Comparison of ENCODE assay signal across 28 cellular contexts in the genomic region with DNA sequence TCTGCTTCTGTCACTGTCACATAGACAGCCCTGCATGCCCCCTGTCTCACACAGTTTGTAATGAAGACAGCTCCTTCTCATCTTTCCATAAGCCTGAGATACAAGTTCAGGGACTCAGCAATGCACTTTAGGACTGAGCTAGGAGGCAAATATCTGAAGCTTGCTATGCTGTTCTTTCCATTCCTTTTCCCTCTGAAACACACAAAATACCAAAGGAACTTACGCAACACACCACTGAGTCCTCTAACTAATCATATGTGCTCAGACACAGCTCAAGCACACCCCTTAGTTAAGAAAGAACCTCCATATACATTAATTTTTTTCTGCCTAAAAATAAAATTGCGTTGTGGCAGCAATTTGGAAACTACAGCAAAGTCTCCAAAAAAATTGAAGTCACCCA. TPM values are rescaled to one million over a fixed set of nuclear protein-coding genes. Genes with fewer than 3 reads are reported as not detected.
"Had no signal": no experiment of that assay in that cellular context is flagged by ENCODE, and none has a peak within 500 bp of the region (broad histone marks: within the 10 kb centered on the region; RNA-seq: fewer than 3 reads in every experiment).

No MANE protein-coding gene starts in this region.

- H3K4me3 Mint-ChIP-seq: activated naive CD8-positive, alpha-beta T cell; activated T-cell treated with anti-CD3 and anti-CD28 coated beads, Interleukin-2, amount 50 U/mL, for 4 hours; central memory CD8-positive, alpha-beta T cell; endodermal cell; naive thymus-derived CD4-positive, alpha-beta T cell; neural crest cell; stimulated activated naive B cell treated with anti-CD40 and anti-IgM and Interleukin-4, amounts not matched to agents 10 μg/mL and 1 μg/mL and 100 μg/mL, for 72 hours; T-cell; T-helper 2 cell treated with Interferon-gamma antibody and Interleukin-4, amounts not matched to agents 5 μg/mL and 100 μg/mL, for 36 hours had no signal

- ATAC-seq: activated T-cell treated with anti-CD3 and anti-CD28 coated beads, Interleukin-2, amount 50 U/mL, for 4 hours; naive thymus-derived CD4-positive, alpha-beta T cell; sciatic nerve; stimulated activated naive B cell treated with anti-CD40 and anti-IgM and Interleukin-4, amounts not matched to agents 10 μg/mL and 1 μg/mL and 100 μg/mL, for 72 hours; T-cell had no signal

- H3K27me3 ChIP-seq: adrenal gland, colonic mucosa, upper lobe of left lung had no signal

- H3K27me3 Mint-ChIP-seq: activated naive CD8-positive, alpha-beta T cell; central memory CD8-positive, alpha-beta T cell; naive thymus-derived CD4-positive, alpha-beta T cell; stimulated activated naive B cell treated with anti-CD40 and anti-IgM and Interleukin-4, amounts not matched to agents 10 μg/mL and 1 μg/mL and 100 μg/mL, for 72 hours; T-cell had no signal

- H3K9me3 ChIP-seq: adrenal gland, colonic mucosa, left ventricle myocardium inferior, thoracic aorta, upper lobe of left lung had no signal

- DNase-seq: activated CD4-positive, alpha-beta T cell treated with anti-CD3 and anti-CD28 coated beads, Interleukin-2, amount 50 U/mL, for 48 hours; activated CD8-positive, alpha-beta memory T cell treated with anti-CD3 and anti-CD28 coated beads, Interleukin-2, amount 50 U/mL, for 48 hours; activated naive CD4-positive, alpha-beta T cell; activated T-cell treated with anti-CD3 and anti-CD28 coated beads, Interleukin-2, amount 50 U/mL, for 4 hours; adrenal gland; colonic mucosa; endodermal cell; foreskin melanocyte; left ventricle myocardium inferior; naive thymus-derived CD4-positive, alpha-beta T cell; occipital lobe; posterior cingulate gyrus; stimulated activated CD4-positive, alpha-beta T cell treated with anti-CD3 and anti-CD28 coated beads, Interleukin-15, amount 100 ng/mL, for 24 hours; stimulated activated CD4-positive, alpha-beta T cell treated with anti-CD3 and anti-CD28 coated beads, Interleukin-2, amount 100 ng/mL, for 48 hours; stimulated activated CD8-positive, alpha-beta memory T cell treated with anti-CD3 and anti-CD28 coated beads, Interleukin-4, amount 100 ng/mL, for 48 hours; stimulated activated naive B cell treated with anti-CD40 and anti-IgM and Interleukin-4, amounts not matched to agents 10 μg/mL and 1 μg/mL and 100 μg/mL, for 72 hours; T-cell; upper lobe of left lung had no signal

- H3K4me1 Mint-ChIP-seq: central memory CD8-positive, alpha-beta T cell; endodermal cell; stimulated activated naive B cell treated with anti-CD40 and anti-IgM and Interleukin-4, amounts not matched to agents 10 μg/mL and 1 μg/mL and 100 μg/mL, for 72 hours had no signal

- H3K27ac Mint-ChIP-seq: activated naive CD8-positive, alpha-beta T cell; activated T-helper 2 cell treated with anti-CD3 and anti-CD28 coated beads, Interferon-gamma antibody, Interleukin-2, Interleukin-4, amounts not matched to agents 10 μg/mL and 5 μg/mL and 100 μg/mL, durations not matched to agents 14 hours and 24 hours and 36 hours; endodermal cell; naive thymus-derived CD4-positive, alpha-beta T cell; stimulated activated naive B cell treated with anti-CD40 and anti-IgM and Interleukin-4, amounts not matched to agents 10 μg/mL and 1 μg/mL and 100 μg/mL, for 72 hours; T-cell; T-helper 2 cell treated with Interferon-gamma antibody and Interleukin-4, amounts not matched to agents 5 μg/mL and 100 μg/mL, for 36 hours had no signal

- H3K4me3 ChIP-seq: adrenal gland, colonic mucosa, left ventricle myocardium inferior, smooth muscle cell, thoracic aorta, upper lobe of left lung had no signal

- H3K36me3 ChIP-seq: colonic mucosa had no signal

- H3K4me2 ChIP-seq: smooth muscle cell had no signal

- H3K27ac ChIP-seq: adrenal gland, colonic mucosa, left ventricle myocardium inferior, thoracic aorta, upper lobe of left lung had no signal

- H3K9me3 Mint-ChIP-seq: activated T-helper 2 cell treated with anti-CD3 and anti-CD28 coated beads, Interferon-gamma antibody, Interleukin-2, Interleukin-4, amounts not matched to agents 10 μg/mL and 5 μg/mL and 100 μg/mL, durations not matched to agents 14 hours and 24 hours and 36 hours; central memory CD8-positive, alpha-beta T cell; stimulated activated naive B cell treated with anti-CD40 and anti-IgM and Interleukin-4, amounts not matched to agents 10 μg/mL and 1 μg/mL and 100 μg/mL, for 72 hours; T-helper 2 cell treated with Interferon-gamma antibody and Interleukin-4, amounts not matched to agents 5 μg/mL and 100 μg/mL, for 36 hours had no signal

- H3K4me1 ChIP-seq: adrenal gland, colonic mucosa, left ventricle myocardium inferior, upper lobe of left lung had no signal

RNA-seq across cellular contexts. Expression of a gene that starts 38.6 kb away (rescaled TPM):
- total RNA-seq: kidney epithelial cell, left ventricle myocardium inferior, lung microvascular endothelial cell, smooth muscle cell, thoracic aorta had no signal
